Comparison of ENCODE assay signal across 27 cellular contexts in genomic region chr12:11722071-11722470, GRCh38.
"Had no signal": no experiment of that assay in that cellular context is flagged by ENCODE, and none has a peak within 500 bp of the region (broad histone marks: within the 10 kb centered on the region; RNA-seq: fewer than 3 reads in every experiment).

No MANE protein-coding gene starts in this region.

- H3K27ac ChIP-seq: left ventricle myocardium inferior, pancreas, prostate gland, suprapubic skin, tibial nerve, VCaP had no signal

- H3K27ac Mint-ChIP-seq: activated naive CD8-positive, alpha-beta T cell; brain; dendritic cell treated with granulocyte-macrophage colony-stimulating factor and Interleukin-4, amounts not matched to agents 40 ng/mL and 50 ng/mL, for 4 days; naive B cell; T-helper 2 cell treated with Interferon-gamma antibody and Interleukin-4, amounts not matched to agents 5 μg/mL and 100 μg/mL, for 36 hours had no signal

- H3K9me3 Mint-ChIP-seq: dendritic cell treated with granulocyte-macrophage colony-stimulating factor and Interleukin-4, amounts not matched to agents 40 ng/mL and 50 ng/mL, for 4 days; T-helper 2 cell treated with Interferon-gamma antibody and Interleukin-4, amounts not matched to agents 5 μg/mL and 100 μg/mL, for 36 hours had no signal

- H3K27me3 Mint-ChIP-seq: activated naive CD8-positive, alpha-beta T cell; dendritic cell treated with granulocyte-macrophage colony-stimulating factor and Interleukin-4, amounts not matched to agents 40 ng/mL and 50 ng/mL, for 4 days; naive B cell had no signal

- DNase-seq: activated CD4-positive, alpha-beta T cell treated with anti-CD3 and anti-CD28 coated beads for 48 hours; activated CD4-positive, alpha-beta T cell treated with anti-CD3 and anti-CD28 coated beads, Interleukin-2, amount 50 U/mL, for 48 hours; activated CD8-positive, alpha-beta memory T cell treated with anti-CD3 and anti-CD28 coated beads for 24 hours; activated effector memory CD4-positive, alpha-beta T cell treated with Interleukin-2 at 50 U/mL for 16 hours; activated naive CD4-positive, alpha-beta T cell treated with Interleukin-2 at 50 U/mL for 16 hours; anterior cingulate cortex; glutamatergic neuron; islet precursor cell; left ventricle myocardium inferior; naive B cell; nucleus accumbens; pancreas; retina; stimulated activated CD4-positive, alpha-beta T cell treated with anti-CD3 and anti-CD28 coated beads, Interleukin-15, amount 100 ng/mL, for 24 hours; stimulated activated CD4-positive, alpha-beta T cell treated with anti-CD3 and anti-CD28 coated beads, Interleukin-2, amount 100 ng/mL, for 24 hours; stimulated activated naive CD4-positive, alpha-beta T cell; T-helper 1 cell had no signal

- H3K36me3 ChIP-seq: left ventricle myocardium inferior, pancreas, prostate gland, suprapubic skin, tibial nerve had no signal

- H3K27me3 ChIP-seq: pancreas, suprapubic skin, tibial nerve had no signal

- H3K36me3 Mint-ChIP-seq: brain had no signal

- H3K4me3 ChIP-seq: left ventricle myocardium inferior, lung, pancreas, prostate gland, suprapubic skin, tibial nerve had no signal

- H3K9me3 ChIP-seq: left ventricle myocardium inferior, pancreas, prostate gland, suprapubic skin, tibial nerve had no signal

- H3K4me3 Mint-ChIP-seq: activated naive CD8-positive, alpha-beta T cell; brain; dendritic cell treated with granulocyte-macrophage colony-stimulating factor and Interleukin-4, amounts not matched to agents 40 ng/mL and 50 ng/mL, for 4 days; mesothelial cell of epicardium; naive B cell; T-helper 2 cell treated with Interferon-gamma antibody and Interleukin-4, amounts not matched to agents 5 μg/mL and 100 μg/mL, for 36 hours had no signal

- H3K4me1 ChIP-seq: prostate gland had no signal
